Comparison of ENCODE assay signal across 19 cellular contexts in genomic region chr14:104442107-104442551, GRCh38.
DNase-seq lines count a peak whose midpoint lies in the region; ATAC-seq and TF ChIP-seq lines count a peak whose summit lies in the region.
"Had no signal": no experiment of that assay in that cellular context is flagged by ENCODE, and none has a peak within 500 bp of the region (broad histone marks: within the 10 kb centered on the region; RNA-seq: fewer than 3 reads in every experiment).

No MANE protein-coding gene starts in this region.

- no peak overlapping the region for H3K27ac ChIP-seq in upper lobe of right lung
- H3K27ac ChIP-seq: heart left ventricle, SJSA1 had no signal

- peak; percentile 31 for DNase-seq in Right ventricle myocardium superior
- DNase-seq in left cardiac atrium, result no peak
- peak; percentile 10 for DNase-seq in activated CD8-positive, alpha-beta memory T cell treated with anti-CD3 and anti-CD28 coated beads, Interleukin-2, amount 50 U/mL, for 4 hours
- peak; percentile 88 for DNase-seq in mesenteric fat pad (ENCODE audit: low spot score)
- peak; percentile 57 for DNase-seq in upper lobe of right lung
- no peak for DNase-seq in NCI-H146 (lab: John Stamatoyannopoulos, UW)
- DNase-seq in NCI-H2081 (lab: John Stamatoyannopoulos, UW), result no peak
- DNase-seq: activated CD4-positive, CD25-positive, alpha-beta regulatory T cell; activated naive CD4-positive, alpha-beta T cell treated with Interleukin-2 at 50 U/mL for 16 hours; DMS79; IMR-90; naive B cell; NCI-H1436; NCI-H2171 treated with DMSO at 0.1 percent for 48 hours; NCI-H69; stimulated activated CD4-positive, alpha-beta T cell treated with anti-CD3 and anti-CD28 coated beads, Interleukin-4, amount 100 ng/mL, for 1 hour had no signal

- no peaks in the 10 kb centered on the region for H3K9me3 ChIP-seq in upper lobe of right lung
- H3K9me3 ChIP-seq: SJSA1 had no signal

- peaks cover under 1% of the 10 kb centered on the region for H3K4me1 ChIP-seq in upper lobe of right lung
- H3K4me1 ChIP-seq: SJSA1 had no signal

- no peak for TF ChIP-seq CTCF in upper lobe of right lung (IDR thresholded peaks at IDR 0.05)

- H3K36me3 ChIP-seq in upper lobe of right lung, result no peaks in the 10 kb centered on the region
- H3K36me3 ChIP-seq: heart left ventricle, SJSA1 had no signal

- intact Hi-C loops in Right ventricle myocardium superior (cut with DNase I), result no loop called here
- intact Hi-C loops in left cardiac atrium (cut with DNase I), result no loop called here
- intact Hi-C loops in upper lobe of right lung (cut with DNase I), result no loop called here

- H3K4me3 ChIP-seq in upper lobe of right lung, result no peak overlapping the region
- H3K4me3 ChIP-seq: heart left ventricle, SJSA1 had no signal

- H3K27me3 ChIP-seq in upper lobe of right lung, result no peaks in the 10 kb centered on the region
- H3K27me3 ChIP-seq: SJSA1 had no signal

- ATAC-seq in Right ventricle myocardium superior (ENCODE audit: poor library complexity) (no peak), left cardiac atrium (no peak), upper lobe of right lung (no peak)
- ATAC-seq: CD8-positive, alpha-beta T cell had no signal

Comparison
In these comparisons a context has a peak if more than half of its experiments do, and no peak if none do; other contexts are left out.
1. DNase-seq: peak in Right ventricle myocardium superior (single experiment), activated CD8-positive, alpha-beta memory T cell treated with anti-CD3 and anti-CD28 coated beads, Interleukin-2, amount 50 U/mL, for 4 hours (single experiment), mesenteric fat pad (single experiment) and upper lobe of right lung (single experiment); none in left cardiac atrium (single experiment), NCI-H146 (single experiment) and NCI-H2081 (0 of 2).